ENCODE assay signal across 8 cellular contexts in the genomic region with DNA sequence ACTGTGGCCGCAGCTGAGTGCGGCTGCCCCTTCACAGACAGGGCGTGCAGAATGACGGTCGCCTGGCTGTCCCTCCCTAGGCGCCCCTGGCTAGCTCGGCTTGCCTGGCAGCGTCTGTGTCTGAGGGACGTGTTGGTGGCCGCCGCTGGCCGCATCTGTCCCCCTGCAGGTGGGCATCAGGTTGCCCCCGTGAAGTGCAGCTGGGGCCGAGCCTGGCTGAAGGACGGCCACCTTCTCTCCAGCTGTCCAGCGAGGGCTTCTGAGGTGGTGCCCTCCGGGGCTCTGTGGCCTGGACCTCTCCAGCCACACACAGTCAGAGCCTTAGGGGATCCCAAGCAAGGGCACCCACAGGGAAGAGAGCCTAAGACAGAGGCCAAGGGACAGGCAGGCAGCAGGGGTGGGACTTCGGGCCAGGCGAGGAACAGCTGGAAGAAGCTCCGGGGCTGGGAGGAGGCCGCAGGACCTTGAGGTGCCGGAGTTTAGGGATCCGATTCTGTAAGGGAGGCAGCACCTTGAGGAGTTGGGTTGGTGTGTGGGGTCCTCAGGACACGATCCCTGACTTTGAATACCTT.
DNase-seq lines count a peak whose midpoint lies in the region; ATAC-seq and TF ChIP-seq lines count a peak whose summit lies in the region.

No MANE protein-coding gene starts in this region.

- no peak overlapping the region for H3K4me3 ChIP-seq in RWPE2 (ENCODE audit: severe bottlenecking)
- H3K4me3 ChIP-seq in esophagus squamous epithelium, result peak overlapping the region; percentile 60 to 81 (median 65)
- peak overlapping the region; percentile 77 for H3K4me3 ChIP-seq in parathyroid adenoma (ENCODE audit: low read depth, low read length)

- WGBS in esophagus squamous epithelium, 2 donors, result 72 to 88% methylated on average over 7 to 11 of the region's 24 CpGs

- H3K27me3 Mint-ChIP-seq in CD4-positive, alpha-beta T cell, result no peaks in the 10 kb centered on the region

- H3K4me2 ChIP-seq in parathyroid adenoma (ENCODE audit: low read length), result peak overlapping the region; percentile 100

- no peak overlapping the region for H3K27ac Mint-ChIP-seq in CD4-positive, alpha-beta T cell

- H3K36me3 Mint-ChIP-seq in CD4-positive, alpha-beta T cell (ENCODE audit: low read depth), result no peaks in the 10 kb centered on the region

- no peak overlapping the region for H3K27ac ChIP-seq in CD4-positive, alpha-beta T cell (ENCODE audit: low read depth, low read length)
- H3K27ac ChIP-seq in RWPE2 (ENCODE audit: poor library complexity, severe bottlenecking) (no peak overlapping the region), esophagus squamous epithelium (peak overlapping the region; percentile 87 to 91 (median 90)), parathyroid adenoma (peak overlapping the region; percentile 80)

- H3K9me3 Mint-ChIP-seq in CD4-positive, alpha-beta T cell, result no peaks in the 10 kb centered on the region

- POLR2A ChIA-PET in CD4-positive, alpha-beta T cell (lab: Charles Lee), result interaction anchor here (1.1 to 1.5 kb wide), 3 partner anchors 12 to 111 kb away, joined by 3 to 11 read pairs (median 10); partner anchors contain the start of gene SCAND1

- no peaks in the 10 kb centered on the region for H3K79me2 ChIP-seq in parathyroid adenoma

- H3K4me1 ChIP-seq in RWPE2 (ENCODE audit: insufficient read depth, poor library complexity, severe bottlenecking) (no peaks in the 10 kb centered on the region), esophagus squamous epithelium (peaks cover 6 to 34% (median 14%) of the 10 kb centered on the region in 3 donors), parathyroid adenoma (peaks cover 22% of the 10 kb centered on the region)

- intact Hi-C loops in CD4-positive, alpha-beta T cell (cut with DNase I, micrococcal nuclease), result loop anchor here in 1 of 2 experiments (2.0 to 10.0 kb wide), 2 partner anchors 111 to 1629 kb away; partner anchors contain the start of genes CTNNBL1 and SCAND1
- intact Hi-C loops in esophagus squamous epithelium (cut with DNase I), result no loop called here

- H2AFZ ChIP-seq in parathyroid adenoma, result peak overlapping the region; percentile 92

- no peaks in the 10 kb centered on the region for H3K27me3 ChIP-seq in CD4-positive, alpha-beta T cell (ENCODE audit: control insufficient read depth, insufficient read depth, low read length)
- H3K27me3 ChIP-seq in RWPE2 (ENCODE audit: insufficient read depth, poor library complexity, severe bottlenecking) (no peaks in the 10 kb centered on the region), esophagus squamous epithelium (no peaks in the 10 kb centered on the region), parathyroid adenoma (ENCODE audit: control insufficient read depth, insufficient read depth, low read length) (no peaks in the 10 kb centered on the region)

- peaks cover 5% of the 10 kb centered on the region for H3K4me1 Mint-ChIP-seq in CD4-positive, alpha-beta T cell (ENCODE audit: low read depth)

- no peaks in the 10 kb centered on the region for H3K9me3 ChIP-seq in CD4-positive, alpha-beta T cell (ENCODE audit: control insufficient read depth, low read length)
- H3K9me3 ChIP-seq in RWPE2 (ENCODE audit: severe bottlenecking), result no peaks in the 10 kb centered on the region
- H3K9me3 ChIP-seq in esophagus squamous epithelium, result no peaks in the 10 kb centered on the region
- H3K9me3 ChIP-seq in parathyroid adenoma (ENCODE audit: control insufficient read depth, low read length), result no peaks in the 10 kb centered on the region

- peak overlapping the region; percentile 90 for H3K4me3 Mint-ChIP-seq in CD4-positive, alpha-beta T cell

- CTCF ChIA-PET in CD4-positive, alpha-beta T cell (lab: Charles Lee), result interaction anchor here (0.9 to 1.0 kb wide), 2 partner anchors 73 to 111 kb away, joined by 3 to 4 read pairs; partner anchors contain the start of gene SCAND1

- TF ChIP-seq POLR2A in esophagus squamous epithelium (IDR thresholded peaks at IDR 0.05), result no peak

- H3K36me3 ChIP-seq in RWPE2 (ENCODE audit: low read depth) (no peaks in the 10 kb centered on the region), esophagus squamous epithelium (no peaks in the 10 kb centered on the region), parathyroid adenoma (ENCODE audit: control insufficient read depth, insufficient read depth, low read length) (no peaks in the 10 kb centered on the region)

- DNase-seq in CD4-positive, alpha-beta T cell, result no peak
- DNase-seq in RWPE2 (ENCODE audit: low spot score) (peak; percentile 83), esophagus squamous epithelium (lab: John Stamatoyannopoulos, UW) (no peak), NCI-H524 (lab: John Stamatoyannopoulos, UW) (no peak)
- DNase-seq in stimulated activated naive CD4-positive, alpha-beta T cell treated with Interleukin-2 at 50 U/mL for 16 hours (lab: John Stamatoyannopoulos, UW), result no peak

- TF ChIP-seq CTCF in CD4-positive, alpha-beta T cell (IDR thresholded peaks at IDR 0.05), result no peak
- TF ChIP-seq CTCF in RWPE2 (IDR thresholded peaks at IDR 0.05; ENCODE audit: poor library complexity, severe bottlenecking), result no peak
- no peak for TF ChIP-seq CTCF in esophagus squamous epithelium (IDR thresholded peaks at IDR 0.05)
- no peak for TF ChIP-seq CTCF in parathyroid adenoma (IDR thresholded peaks at IDR 0.05)

- H3K9ac ChIP-seq in parathyroid adenoma, result no peak overlapping the region

- no peak for ATAC-seq in CD4-positive, alpha-beta T cell (ENCODE audit: poor library complexity)
- ATAC-seq in RWPE2 (ENCODE audit: low read depth) (no peak), HG02870 (IDR thresholded peaks at IDR 0.05; ENCODE audit: unreplicated experiment) (no peak), GM19455 (IDR thresholded peaks at IDR 0.05; ENCODE audit: unreplicated experiment) (no peak)

Comparison
In these comparisons a context has a peak if more than half of its experiments do, and no peak if none do; other contexts are left out.
1. H3K27ac ChIP-seq: peak in esophagus squamous epithelium (4 of 4) and parathyroid adenoma (single experiment); none in CD4-positive, alpha-beta T cell (single experiment) and RWPE2 (single experiment).